In the genomic region with DNA sequence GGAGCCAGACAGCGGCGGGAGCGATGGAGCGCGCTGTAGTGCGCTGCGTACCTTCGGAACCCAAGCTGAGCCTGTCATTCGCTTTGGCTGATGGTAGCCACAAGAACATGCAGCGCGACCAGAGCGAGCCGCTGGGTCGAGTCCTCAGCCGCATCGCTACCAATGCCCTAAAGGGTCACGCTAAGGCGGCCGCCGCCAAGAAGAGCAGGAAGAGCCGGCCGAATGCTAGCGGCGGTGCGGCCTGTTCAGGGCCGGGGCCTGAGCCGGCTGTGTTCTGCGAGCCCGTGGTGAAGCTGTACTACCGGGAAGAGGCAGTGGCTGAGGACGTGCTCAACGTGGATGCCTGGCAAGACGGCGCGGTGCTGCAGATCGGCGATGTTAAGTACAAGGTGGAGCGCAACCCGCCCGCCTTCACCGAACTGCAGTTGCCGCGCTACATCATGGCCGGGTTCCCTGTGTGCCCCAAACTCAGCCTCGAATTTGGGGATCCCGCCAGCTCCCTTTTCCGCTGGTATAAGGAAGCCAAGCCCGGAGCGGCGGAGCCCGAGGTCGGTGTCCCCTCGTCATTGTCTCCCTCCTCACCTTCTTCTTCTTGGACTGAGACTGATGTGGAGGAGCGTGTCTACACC, we compare ENCODE assay signal across 8 cellular contexts. TPM values are rescaled to one million over a fixed set of nuclear protein-coding genes. Genes with fewer than 3 reads are reported as not detected.
DNase-seq lines count a peak whose midpoint lies in the region; ATAC-seq, FAIRE-seq and TF ChIP-seq lines count a peak whose summit lies in the region.

No MANE protein-coding gene starts in this region.

- TF ChIP-seq POLR2A in body of pancreas (IDR thresholded peaks at IDR 0.05), result no peak

- peak overlapping the region; percentile 84 to 98 for H3K9ac ChIP-seq in kidney (ENCODE audit: low read length in 2 of 2)

- H3K4me3 ChIP-seq in RWPE2 (ENCODE audit: severe bottlenecking), result peak overlapping the region; percentile 59
- peak overlapping the region; percentile 62 to 90 for H3K4me3 ChIP-seq in body of pancreas
- peak overlapping the region; percentile 95 to 99 for H3K4me3 ChIP-seq in kidney (ENCODE audit: low read length in 2 of 2)

- DNase-seq in stimulated activated CD4-positive, alpha-beta T cell treated with anti-CD3 and anti-CD28 coated beads, Interleukin-12 subunit alpha, Interleukin-12 subunit beta, amount 100 ng/mL, for 48 hours (ENCODE audit: low read depth in 2 of 3, low spot score in 1 of 3), result peak in 2 of 3 donors; percentile 13 to 20
- DNase-seq in stimulated activated CD4-positive, alpha-beta T cell treated with anti-CD3 and anti-CD28 coated beads, Interleukin-12 subunit alpha, Interleukin-12 subunit beta, amount 100 ng/mL, for 4 hours, result no peak
- peak; percentile 62 for DNase-seq in RWPE2 (ENCODE audit: low spot score)
- peak; percentile 28 to 42 (median 36) for DNase-seq in body of pancreas
- DNase-seq in kidney, result peak; percentile 76
- DNase-seq in stimulated activated CD4-positive, alpha-beta T cell treated with anti-CD3 and anti-CD28 coated beads, TNF-alpha, amount 100 ng/mL, for 48 hours (ENCODE audit: low read depth in 3 of 3), result peak in 2 of 3 donors; percentile 1 to 27
- no peak for DNase-seq in AML-193 (lab: John Stamatoyannopoulos, UW)

- 0% methylated on average over 21 to 47 of the region's 54 CpGs for WGBS in body of pancreas, 2 donors

- H3K36me3 ChIP-seq in RWPE2 (ENCODE audit: low read depth) (peaks cover 44% of the 10 kb centered on the region), body of pancreas (replicated peaks in 1 of 2; ENCODE audit: insufficient read depth in 1 of 2, low read depth in 2 of 2) (peaks cover 0 to 4% of the 10 kb centered on the region in 2 donors), kidney (ENCODE audit: control insufficient read depth in 1 of 2, insufficient read depth in 2 of 2, low read length in 2 of 2) (peaks cover 6 to 7% of the 10 kb centered on the region in 2 donors)

- H3K9me3 ChIP-seq in RWPE2 (ENCODE audit: severe bottlenecking) (no peaks in the 10 kb centered on the region), body of pancreas (no peaks in the 10 kb centered on the region), kidney (ENCODE audit: control insufficient read depth in 1 of 2, low read length in 2 of 2) (no peaks in the 10 kb centered on the region)

- FAIRE-seq in kidney (lab: Jason Lieb, UNC), result no peak

- ATAC-seq in HG02884 (IDR thresholded peaks at IDR 0.05; ENCODE audit: unreplicated experiment) (peak; percentile 19), RWPE2 (ENCODE audit: low read depth) (peak; percentile 46), body of pancreas (peak; percentile 37)

- TF ChIP-seq CTCF in RWPE2 (IDR thresholded peaks at IDR 0.05; ENCODE audit: poor library complexity, severe bottlenecking) (no peak), body of pancreas (IDR thresholded peaks at IDR 0.05) (no peak), kidney (IDR thresholded peaks at IDR 0.05; ENCODE audit: borderline replicate concordance, extremely low read depth, insufficient read depth) (no peak)

- H3K27ac ChIP-seq in RWPE2 (ENCODE audit: poor library complexity, severe bottlenecking) (peak overlapping the region; percentile 53), body of pancreas (peak overlapping the region; percentile 88 to 95 (median 92)), kidney (ENCODE audit: low read depth in 2 of 2, low read length in 2 of 2) (peak overlapping the region; percentile 94 to 98)

- H3K4me1 ChIP-seq in RWPE2 (ENCODE audit: insufficient read depth, poor library complexity, severe bottlenecking) (peaks cover 18% of the 10 kb centered on the region), body of pancreas (peaks cover 26% of the 10 kb centered on the region), kidney (ENCODE audit: control insufficient read depth in 1 of 2, insufficient read depth in 1 of 2, low read depth in 1 of 2, low read length in 2 of 2) (peaks cover 9 to 13% of the 10 kb centered on the region in 2 donors)

- no peaks in the 10 kb centered on the region for H3K27me3 ChIP-seq in RWPE2 (ENCODE audit: insufficient read depth, poor library complexity, severe bottlenecking)
- no peaks in the 10 kb centered on the region for H3K27me3 ChIP-seq in body of pancreas

- intact Hi-C loops in body of pancreas (cut with DNase I) (no loop called here), kidney (cut with DNase I) (no loop called here)

RNA-seq across cellular contexts. Expression of a gene that starts 0.5 kb away (rescaled TPM):
- total RNA-seq in body of pancreas (10 to 100 TPM in 1 of 2 donors, 1 to 10 TPM in 1; 7.5 to 13.5 TPM), kidney (21.1 TPM)
- polyA plus RNA-seq in kidney (ENCODE audit: insufficient read depth, low read depth, low replicate concordance), result 6.1 TPM

RNA-seq across cellular contexts. Expression of a gene that starts 12.4 kb away (rescaled TPM):
- total RNA-seq in body of pancreas, result under 1 TPM; 0.52 to 0.99 TPM
- 0.38 TPM for total RNA-seq in kidney
- polyA plus RNA-seq in kidney (ENCODE audit: insufficient read depth, low read depth, low replicate concordance), result not detected

RNA-seq across cellular contexts. Expression of a gene that starts 40.6 kb away (rescaled TPM):
- total RNA-seq in body of pancreas, result 10 to 100 TPM; 62.0 to 90.3 TPM
- 123 TPM for total RNA-seq in kidney
- 131 TPM for polyA plus RNA-seq in kidney (ENCODE audit: insufficient read depth, low read depth, low replicate concordance)

Comparison
In these comparisons a context has a peak if more than half of its experiments do, and no peak if none do; other contexts are left out.
1. DNase-seq: peak in stimulated activated CD4-positive, alpha-beta T cell treated with anti-CD3 and anti-CD28 coated beads, Interleukin-12 subunit alpha, Interleukin-12 subunit beta, amount 100 ng/mL, for 48 hours (2 of 3), RWPE2 (single experiment), body of pancreas (4 of 4), kidney (single experiment) and stimulated activated CD4-positive, alpha-beta T cell treated with anti-CD3 and anti-CD28 coated beads, TNF-alpha, amount 100 ng/mL, for 48 hours (2 of 3); none in stimulated activated CD4-positive, alpha-beta T cell treated with anti-CD3 and anti-CD28 coated beads, Interleukin-12 subunit alpha, Interleukin-12 subunit beta, amount 100 ng/mL, for 4 hours (single experiment) and AML-193 (0 of 2).
2. Peak in every context shown above with its lines, with median percentiles within 50 percentile points of each other: ATAC-seq, H3K27ac ChIP-seq and H3K4me3 ChIP-seq.